Comparison of ENCODE assay signal across 1 cellular context in genomic region chr10:72702868-72703581, GRCh38.
TF ChIP-seq lines count a peak whose summit lies in the region.

No MANE protein-coding gene starts in this region.

TF ChIP-seq in SK-N-SH treated with all-trans-retinoic acid at 6 μM for 48 hours, 23 proteins besides CTCF, POLR2A, EP300 and RAD21 (continued from another document):
- TF ChIP-seq CREB5 (CRISPR knock-in tag; IDR thresholded peaks at IDR 0.05; ENCODE audit: low read depth) (no peak), ARNTL (CRISPR knock-in tag; IDR thresholded peaks at IDR 0.05; ENCODE audit: borderline replicate concordance, low read depth) (no peak), ISL1 (CRISPR knock-in tag; IDR thresholded peaks at IDR 0.05) (no peak), PPARA (CRISPR knock-in tag; IDR thresholded peaks at IDR 0.05; ENCODE audit: borderline replicate concordance) (no peak), OSR1 (CRISPR knock-in tag; IDR thresholded peaks at IDR 0.05) (no peak), PATZ1 (CRISPR knock-in tag; IDR thresholded peaks at IDR 0.05; ENCODE audit: borderline replicate concordance) (no peak), ZFP30 (CRISPR knock-in tag; IDR thresholded peaks at IDR 0.05) (no peak)
